Comparison of ENCODE assay signal across 1 cellular context in genomic region chr2:37560863-37561614, GRCh38.
TF ChIP-seq lines count a peak whose summit lies in the region.

No MANE protein-coding gene starts in this region.

TF ChIP-seq in K562, 482 proteins besides CTCF, POLR2A, EP300 and RAD21 (continued from another document):
- TF ChIP-seq E2F4 (CRISPR knock-in tag; IDR thresholded peaks at IDR 0.05; ENCODE audit: low read depth) (no peak), ZNF239 (CRISPR knock-in tag; IDR thresholded peaks at IDR 0.05) (no peak), FOXP4 (CRISPR knock-in tag; IDR thresholded peaks at IDR 0.05; ENCODE audit: borderline replicate concordance) (no peak), NFRKB (IDR thresholded peaks at IDR 0.05; ENCODE audit: low read depth) (peak; percentile 58), ZNF584 (CRISPR knock-in tag; IDR thresholded peaks at IDR 0.05; ENCODE audit: low read depth) (no peak; the same call in 1 of the 2 replicates), ATF1 (CRISPR knock-in tag; IDR thresholded peaks at IDR 0.05) (no peak), ATF1 (tag; IDR thresholded peaks at IDR 0.05) (no peak), RHOXF2B (CRISPR knock-in tag; conservative IDR thresholded peaks at IDR 0.05) (no peak), ZNF224 (CRISPR knock-in tag; IDR thresholded peaks at IDR 0.05) (no peak)
